ENCODE assay signal across 1 cellular context in the genomic region with DNA sequence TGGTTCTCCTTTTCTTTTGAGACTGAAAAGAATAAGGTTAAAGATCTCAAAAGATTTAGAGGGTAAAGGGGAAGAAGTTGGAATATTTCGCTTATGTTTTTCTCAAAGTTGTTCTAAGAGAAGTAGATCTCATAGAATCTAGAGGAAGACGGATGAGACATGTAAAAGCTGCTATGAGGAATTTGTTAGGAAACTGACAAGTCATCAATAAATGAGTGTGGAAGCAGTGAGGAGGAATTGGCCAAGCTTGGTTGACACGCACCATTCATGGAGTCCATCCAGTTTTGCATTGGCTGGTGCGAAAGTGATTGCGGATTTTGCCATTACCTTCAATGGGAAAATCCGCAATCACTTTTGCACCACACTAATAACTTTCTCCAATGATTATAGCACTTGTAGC.
TF ChIP-seq lines count a peak whose summit lies in the region.

No MANE protein-coding gene starts in this region.

TF ChIP-seq in HepG2, 621 proteins besides CTCF, POLR2A, EP300 and RAD21:
- TF ChIP-seq ZNF589 (CRISPR knock-in tag; conservative IDR thresholded peaks at IDR 0.05) (no peak), MAFF (IDR thresholded peaks at IDR 0.05; ENCODE audit: low read depth, low read length) (peak; percentile 52), ZMAT3 (CRISPR knock-in tag; conservative IDR thresholded peaks at IDR 0.05) (no peak), KMT2B (CRISPR knock-in tag; IDR thresholded peaks at IDR 0.05) (no peak), MATR3 (CRISPR knock-in tag; IDR thresholded peaks at IDR 0.05) (no peak), MAFK (conservative IDR thresholded peaks at IDR 0.05 in 1 of 2, IDR thresholded peaks at IDR 0.05 in 1 of 2; ENCODE audit: low read length in 2 of 2) (peak; percentile 66; a peak in 3 of 4 replicates), AKNA (CRISPR knock-in tag; IDR thresholded peaks at IDR 0.05; ENCODE audit: borderline replicate concordance) (no peak), ZNF432 (CRISPR knock-in tag; IDR thresholded peaks at IDR 0.05; ENCODE audit: borderline replicate concordance) (no peak)
- TF ChIP-seq, protein P1, sequence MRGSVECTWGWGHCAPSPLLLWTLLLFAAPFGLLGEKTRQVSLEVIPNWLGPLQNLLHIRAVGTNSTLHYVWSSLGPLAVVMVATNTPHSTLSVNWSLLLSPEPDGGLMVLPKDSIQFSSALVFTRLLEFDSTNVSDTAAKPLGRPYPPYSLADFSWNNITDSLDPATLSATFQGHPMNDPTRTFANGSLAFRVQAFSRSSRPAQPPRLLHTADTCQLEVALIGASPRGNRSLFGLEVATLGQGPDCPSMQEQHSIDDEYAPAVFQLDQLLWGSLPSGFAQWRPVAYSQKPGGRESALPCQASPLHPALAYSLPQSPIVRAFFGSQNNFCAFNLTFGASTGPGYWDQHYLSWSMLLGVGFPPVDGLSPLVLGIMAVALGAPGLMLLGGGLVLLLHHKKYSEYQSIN (CRISPR knock-in tag; IDR thresholded peaks at IDR 0.05; ENCODE audit: borderline replicate concordance): no peak
- TF ChIP-seq, protein P2, sequence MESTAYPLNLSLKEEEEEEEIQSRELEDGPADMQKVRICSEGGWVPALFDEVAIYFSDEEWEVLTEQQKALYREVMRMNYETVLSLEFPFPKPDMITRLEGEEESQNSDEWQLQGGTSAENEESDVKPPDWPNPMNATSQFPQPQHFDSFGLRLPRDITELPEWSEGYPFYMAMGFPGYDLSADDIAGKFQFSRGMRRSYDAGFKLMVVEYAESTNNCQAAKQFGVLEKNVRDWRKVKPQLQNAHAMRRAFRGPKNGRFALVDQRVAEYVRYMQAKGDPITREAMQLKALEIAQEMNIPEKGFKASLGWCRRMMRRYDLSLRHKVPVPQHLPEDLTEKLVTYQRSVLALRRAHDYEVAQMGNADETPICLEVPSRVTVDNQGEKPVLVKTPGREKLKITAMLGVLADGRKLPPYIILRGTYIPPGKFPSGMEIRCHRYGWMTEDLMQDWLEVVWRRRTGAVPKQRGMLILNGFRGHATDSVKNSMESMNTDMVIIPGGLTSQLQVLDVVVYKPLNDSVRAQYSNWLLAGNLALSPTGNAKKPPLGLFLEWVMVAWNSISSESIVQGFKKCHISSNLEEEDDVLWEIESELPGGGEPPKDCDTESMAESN (CRISPR knock-in tag; conservative IDR thresholded peaks at IDR 0.05): no peak
- TF ChIP-seq, protein P3, sequence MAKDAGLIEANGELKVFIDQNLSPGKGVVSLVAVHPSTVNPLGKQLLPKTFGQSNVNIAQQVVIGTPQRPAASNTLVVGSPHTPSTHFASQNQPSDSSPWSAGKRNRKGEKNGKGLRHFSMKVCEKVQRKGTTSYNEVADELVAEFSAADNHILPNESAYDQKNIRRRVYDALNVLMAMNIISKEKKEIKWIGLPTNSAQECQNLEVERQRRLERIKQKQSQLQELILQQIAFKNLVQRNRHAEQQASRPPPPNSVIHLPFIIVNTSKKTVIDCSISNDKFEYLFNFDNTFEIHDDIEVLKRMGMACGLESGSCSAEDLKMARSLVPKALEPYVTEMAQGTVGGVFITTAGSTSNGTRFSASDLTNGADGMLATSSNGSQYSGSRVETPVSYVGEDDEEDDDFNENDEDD (CRISPR knock-in tag; IDR thresholded peaks at IDR 0.05; ENCODE audit: borderline replicate concordance): no peak
- TF ChIP-seq, protein P4, sequence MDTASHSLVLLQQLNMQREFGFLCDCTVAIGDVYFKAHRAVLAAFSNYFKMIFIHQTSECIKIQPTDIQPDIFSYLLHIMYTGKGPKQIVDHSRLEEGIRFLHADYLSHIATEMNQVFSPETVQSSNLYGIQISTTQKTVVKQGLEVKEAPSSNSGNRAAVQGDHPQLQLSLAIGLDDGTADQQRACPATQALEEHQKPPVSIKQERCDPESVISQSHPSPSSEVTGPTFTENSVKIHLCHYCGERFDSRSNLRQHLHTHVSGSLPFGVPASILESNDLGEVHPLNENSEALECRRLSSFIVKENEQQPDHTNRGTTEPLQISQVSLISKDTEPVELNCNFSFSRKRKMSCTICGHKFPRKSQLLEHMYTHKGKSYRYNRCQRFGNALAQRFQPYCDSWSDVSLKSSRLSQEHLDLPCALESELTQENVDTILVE (CRISPR knock-in tag; IDR thresholded peaks at IDR 0.05): no peak
